Comparison of ENCODE assay signal across 1 cellular context in the genomic region with DNA sequence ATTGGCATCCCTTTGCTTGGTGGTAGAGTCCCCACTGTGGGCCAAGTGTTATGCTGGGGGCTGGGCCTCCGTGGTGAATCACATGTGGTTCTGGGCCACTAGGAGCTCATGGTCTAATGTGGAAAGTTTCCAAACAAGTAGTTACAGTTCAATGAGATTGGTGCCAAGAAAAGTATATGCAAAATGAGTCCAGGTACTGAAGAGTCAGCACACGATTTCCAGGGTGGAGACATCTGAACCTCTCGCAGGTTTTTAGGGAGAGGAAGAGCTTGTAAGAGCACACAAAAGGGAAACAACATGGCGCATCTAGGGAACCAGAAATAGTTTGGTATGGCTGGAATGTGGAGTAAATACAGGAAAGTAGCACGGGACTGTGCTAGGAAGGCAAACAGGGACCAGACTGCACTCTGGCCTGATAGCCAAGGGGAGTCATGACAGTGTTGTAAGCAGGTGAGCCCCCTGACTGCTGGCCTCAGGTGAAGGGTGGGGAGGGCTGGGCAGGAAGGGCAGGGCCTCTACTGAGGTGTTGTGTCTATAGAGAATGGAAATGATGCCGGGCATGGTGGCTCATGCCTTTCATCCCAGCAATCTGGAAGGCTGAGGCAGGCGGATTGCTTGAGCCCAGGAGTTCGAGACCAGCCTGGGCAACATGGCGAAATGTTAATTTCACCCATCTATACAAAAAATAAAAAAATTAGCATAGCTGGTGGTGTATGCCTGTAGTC.
TF ChIP-seq lines count a peak whose summit lies in the region.

No MANE protein-coding gene starts in this region.

TF ChIP-seq in H1, 55 proteins besides CTCF, POLR2A, EP300 and RAD21:
- TF ChIP-seq, protein P1, sequence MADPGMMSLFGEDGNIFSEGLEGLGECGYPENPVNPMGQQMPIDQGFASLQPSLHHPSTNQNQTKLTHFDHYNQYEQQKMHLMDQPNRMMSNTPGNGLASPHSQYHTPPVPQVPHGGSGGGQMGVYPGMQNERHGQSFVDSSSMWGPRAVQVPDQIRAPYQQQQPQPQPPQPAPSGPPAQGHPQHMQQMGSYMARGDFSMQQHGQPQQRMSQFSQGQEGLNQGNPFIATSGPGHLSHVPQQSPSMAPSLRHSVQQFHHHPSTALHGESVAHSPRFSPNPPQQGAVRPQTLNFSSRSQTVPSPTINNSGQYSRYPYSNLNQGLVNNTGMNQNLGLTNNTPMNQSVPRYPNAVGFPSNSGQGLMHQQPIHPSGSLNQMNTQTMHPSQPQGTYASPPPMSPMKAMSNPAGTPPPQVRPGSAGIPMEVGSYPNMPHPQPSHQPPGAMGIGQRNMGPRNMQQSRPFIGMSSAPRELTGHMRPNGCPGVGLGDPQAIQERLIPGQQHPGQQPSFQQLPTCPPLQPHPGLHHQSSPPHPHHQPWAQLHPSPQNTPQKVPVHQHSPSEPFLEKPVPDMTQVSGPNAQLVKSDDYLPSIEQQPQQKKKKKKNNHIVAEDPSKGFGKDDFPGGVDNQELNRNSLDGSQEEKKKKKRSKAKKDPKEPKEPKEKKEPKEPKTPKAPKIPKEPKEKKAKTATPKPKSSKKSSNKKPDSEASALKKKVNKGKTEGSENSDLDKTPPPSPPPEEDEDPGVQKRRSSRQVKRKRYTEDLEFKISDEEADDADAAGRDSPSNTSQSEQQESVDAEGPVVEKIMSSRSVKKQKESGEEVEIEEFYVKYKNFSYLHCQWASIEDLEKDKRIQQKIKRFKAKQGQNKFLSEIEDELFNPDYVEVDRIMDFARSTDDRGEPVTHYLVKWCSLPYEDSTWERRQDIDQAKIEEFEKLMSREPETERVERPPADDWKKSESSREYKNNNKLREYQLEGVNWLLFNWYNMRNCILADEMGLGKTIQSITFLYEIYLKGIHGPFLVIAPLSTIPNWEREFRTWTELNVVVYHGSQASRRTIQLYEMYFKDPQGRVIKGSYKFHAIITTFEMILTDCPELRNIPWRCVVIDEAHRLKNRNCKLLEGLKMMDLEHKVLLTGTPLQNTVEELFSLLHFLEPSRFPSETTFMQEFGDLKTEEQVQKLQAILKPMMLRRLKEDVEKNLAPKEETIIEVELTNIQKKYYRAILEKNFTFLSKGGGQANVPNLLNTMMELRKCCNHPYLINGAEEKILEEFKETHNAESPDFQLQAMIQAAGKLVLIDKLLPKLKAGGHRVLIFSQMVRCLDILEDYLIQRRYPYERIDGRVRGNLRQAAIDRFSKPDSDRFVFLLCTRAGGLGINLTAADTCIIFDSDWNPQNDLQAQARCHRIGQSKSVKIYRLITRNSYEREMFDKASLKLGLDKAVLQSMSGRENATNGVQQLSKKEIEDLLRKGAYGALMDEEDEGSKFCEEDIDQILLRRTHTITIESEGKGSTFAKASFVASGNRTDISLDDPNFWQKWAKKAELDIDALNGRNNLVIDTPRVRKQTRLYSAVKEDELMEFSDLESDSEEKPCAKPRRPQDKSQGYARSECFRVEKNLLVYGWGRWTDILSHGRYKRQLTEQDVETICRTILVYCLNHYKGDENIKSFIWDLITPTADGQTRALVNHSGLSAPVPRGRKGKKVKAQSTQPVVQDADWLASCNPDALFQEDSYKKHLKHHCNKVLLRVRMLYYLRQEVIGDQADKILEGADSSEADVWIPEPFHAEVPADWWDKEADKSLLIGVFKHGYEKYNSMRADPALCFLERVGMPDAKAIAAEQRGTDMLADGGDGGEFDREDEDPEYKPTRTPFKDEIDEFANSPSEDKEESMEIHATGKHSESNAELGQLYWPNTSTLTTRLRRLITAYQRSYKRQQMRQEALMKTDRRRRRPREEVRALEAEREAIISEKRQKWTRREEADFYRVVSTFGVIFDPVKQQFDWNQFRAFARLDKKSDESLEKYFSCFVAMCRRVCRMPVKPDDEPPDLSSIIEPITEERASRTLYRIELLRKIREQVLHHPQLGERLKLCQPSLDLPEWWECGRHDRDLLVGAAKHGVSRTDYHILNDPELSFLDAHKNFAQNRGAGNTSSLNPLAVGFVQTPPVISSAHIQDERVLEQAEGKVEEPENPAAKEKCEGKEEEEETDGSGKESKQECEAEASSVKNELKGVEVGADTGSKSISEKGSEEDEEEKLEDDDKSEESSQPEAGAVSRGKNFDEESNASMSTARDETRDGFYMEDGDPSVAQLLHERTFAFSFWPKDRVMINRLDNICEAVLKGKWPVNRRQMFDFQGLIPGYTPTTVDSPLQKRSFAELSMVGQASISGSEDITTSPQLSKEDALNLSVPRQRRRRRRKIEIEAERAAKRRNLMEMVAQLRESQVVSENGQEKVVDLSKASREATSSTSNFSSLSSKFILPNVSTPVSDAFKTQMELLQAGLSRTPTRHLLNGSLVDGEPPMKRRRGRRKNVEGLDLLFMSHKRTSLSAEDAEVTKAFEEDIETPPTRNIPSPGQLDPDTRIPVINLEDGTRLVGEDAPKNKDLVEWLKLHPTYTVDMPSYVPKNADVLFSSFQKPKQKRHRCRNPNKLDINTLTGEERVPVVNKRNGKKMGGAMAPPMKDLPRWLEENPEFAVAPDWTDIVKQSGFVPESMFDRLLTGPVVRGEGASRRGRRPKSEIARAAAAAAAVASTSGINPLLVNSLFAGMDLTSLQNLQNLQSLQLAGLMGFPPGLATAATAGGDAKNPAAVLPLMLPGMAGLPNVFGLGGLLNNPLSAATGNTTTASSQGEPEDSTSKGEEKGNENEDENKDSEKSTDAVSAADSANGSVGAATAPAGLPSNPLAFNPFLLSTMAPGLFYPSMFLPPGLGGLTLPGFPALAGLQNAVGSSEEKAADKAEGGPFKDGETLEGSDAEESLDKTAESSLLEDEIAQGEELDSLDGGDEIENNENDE (IDR thresholded peaks at IDR 0.05; ENCODE audit: insufficient replicate concordance, low read length): no peak
- 0 out of 2 replicates have a peak, but pooled peaks have one; percentile 21 for TF ChIP-seq TEAD4 (IDR thresholded peaks at IDR 0.05; ENCODE audit: low read depth, low read length)
